18 cellular contexts compared by ENCODE assay signal in the genomic region with DNA sequence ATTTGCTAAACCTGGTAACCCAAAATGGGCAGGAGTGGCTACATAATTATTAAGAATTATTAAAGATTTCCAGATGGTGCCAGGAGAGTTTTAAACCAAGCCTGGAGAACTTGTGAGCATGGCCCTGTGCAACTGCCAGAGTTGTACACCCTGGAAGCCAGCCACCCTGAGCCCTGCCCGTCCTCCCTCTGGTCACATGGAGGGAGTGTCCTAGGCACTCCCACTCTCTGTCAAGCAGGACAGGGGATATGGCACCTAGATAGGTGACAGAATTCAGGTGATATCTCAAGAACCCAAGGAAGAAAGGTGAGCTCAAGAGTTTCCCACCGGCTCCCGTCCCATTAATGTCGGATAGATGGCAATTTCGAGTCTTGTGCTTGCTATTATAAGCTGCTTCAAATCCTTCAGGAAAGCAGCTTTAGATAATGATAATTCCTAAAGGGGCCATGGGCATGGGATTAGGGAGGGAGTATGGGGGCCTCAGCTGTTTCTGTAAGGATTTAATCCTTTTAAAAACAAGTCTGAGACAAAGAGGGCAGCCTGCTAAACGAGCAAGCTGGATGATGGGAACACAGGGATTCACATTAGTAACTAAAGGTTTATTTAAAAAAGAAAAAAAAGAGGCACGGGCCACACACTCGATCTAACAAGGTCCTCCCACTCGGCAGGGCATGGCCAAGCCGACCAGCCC.
DNase-seq lines count a peak whose midpoint lies in the region; ATAC-seq and TF ChIP-seq lines count a peak whose summit lies in the region.
"Had no signal": no experiment of that assay in that cellular context is flagged by ENCODE, and none has a peak within 500 bp of the region (broad histone marks: within the 10 kb centered on the region; RNA-seq: fewer than 3 reads in every experiment).

No MANE protein-coding gene starts in this region.

- H2AK5ac ChIP-seq in neuronal stem cell (ENCODE audit: low read depth, low read length) = no peak overlapping the region

- H3K9ac ChIP-seq in neuronal stem cell (ENCODE audit: low read depth, low read length, poor library complexity) = no peak overlapping the region

- no peak overlapping the region for H2BK120ac ChIP-seq in neuronal stem cell (ENCODE audit: low read depth, low read length)

- H3K27me3 ChIP-seq in right atrium auricular region (no peaks in the 10 kb centered on the region), neuronal stem cell (ENCODE audit: control insufficient read depth in 3 of 3, insufficient read depth in 3 of 3, low read depth in 1 of 3, low read length in 3 of 3) (peaks cover 0 to 8% (median 4%) of the 10 kb centered on the region in 3 experiments), thyroid gland (no peaks in the 10 kb centered on the region), ovary (no peaks in the 10 kb centered on the region)

- WGBS in neuronal stem cell (ENCODE audit: extremely low coverage in 2 of 2, insufficient read length in 2 of 2, insufficient replicate concordance in 1 of 2), 2 donors = no CpG with 5 or more reads among the region's 10 CpGs
- WGBS in thyroid gland, 2 donors = 50 to 55% methylated on average over 10 of the region's 10 CpGs
- 42 to 51% (median 49%) methylated on average over 10 of the region's 10 CpGs for WGBS in ovary, 3 donors

- H2BK15ac ChIP-seq in neuronal stem cell (ENCODE audit: low read length) = no peak overlapping the region

- no peak overlapping the region for H3K14ac ChIP-seq in neuronal stem cell (ENCODE audit: low read length)

- H3K9me3 ChIP-seq in right atrium auricular region (no peaks in the 10 kb centered on the region), neuronal stem cell (replicated peaks in 1 of 2; ENCODE audit: control insufficient read depth in 2 of 2, insufficient read depth in 1 of 2, low read depth in 1 of 2, low read length in 2 of 2) (peaks cover 0 to 3% of the 10 kb centered on the region in 2 donors), thyroid gland (no peaks in the 10 kb centered on the region), ovary (no peaks in the 10 kb centered on the region)

- no peak overlapping the region for H2AFZ ChIP-seq in neuronal stem cell (ENCODE audit: low read length)
- H2AFZ ChIP-seq: GM23338 had no signal

- TF ChIP-seq CTCF in right atrium auricular region (IDR thresholded peaks at IDR 0.05) (no peak), thyroid gland (IDR thresholded peaks at IDR 0.05) (no peak), ovary (IDR thresholded peaks at IDR 0.05) (no peak)

- DNase-seq in Right ventricle myocardium inferior (ENCODE audit: missing footprints) = no peak
- DNase-seq in right atrium auricular region (ENCODE audit: low spot score) = no peak
- DNase-seq in neuronal stem cell (ENCODE audit: low spot score) = no peak
- peak; percentile 31 to 44 for DNase-seq in thyroid gland
- DNase-seq in midbrain (lab: John Stamatoyannopoulos, UW) = no peak
- DNase-seq in NCI-H2107 treated with DMSO at 0.1 percent for 48 hours (lab: John Stamatoyannopoulos, UW; ENCODE audit: unreplicated experiment) = no peak
- no peak for DNase-seq in ovary
- DNase-seq: CD4-positive, CD25-positive, alpha-beta regulatory T cell; DND-41; KBM-7; MV-4-11; NCI-H1417; NCI-H187 treated with DMSO at 0.1 percent for 48 hours; NCI-H446 treated with DMSO at 0.1 percent for 48 hours; NCI-H774 had no signal

- peak overlapping the region; percentile 56 for H4K91ac ChIP-seq in neuronal stem cell (ENCODE audit: low read depth, low read length, poor library complexity)

- H3K23ac ChIP-seq in neuronal stem cell (ENCODE audit: low read depth, low read length, poor library complexity) = no peak overlapping the region

- TF ChIP-seq EP300 in ovary (IDR thresholded peaks at IDR 0.05) = no peak

- H3K18ac ChIP-seq in neuronal stem cell (ENCODE audit: low read length) = peak overlapping the region; percentile 71

- H3K79me1 ChIP-seq in neuronal stem cell (ENCODE audit: low read depth, low read length) = no peaks in the 10 kb centered on the region

- peak overlapping the region; percentile 24 for H3K4ac ChIP-seq in neuronal stem cell (ENCODE audit: low read length)

- H3K36me3 ChIP-seq in right atrium auricular region (no peaks in the 10 kb centered on the region), neuronal stem cell (replicated peaks in 1 of 2; ENCODE audit: control insufficient read depth in 2 of 2, insufficient read depth in 2 of 2, low read length in 2 of 2) (no peaks in the 10 kb centered on the region), thyroid gland (no peaks in the 10 kb centered on the region), ovary (no peaks in the 10 kb centered on the region)

- no peak overlapping the region for H2BK12ac ChIP-seq in neuronal stem cell (ENCODE audit: low read length)

- H4K8ac ChIP-seq in neuronal stem cell (ENCODE audit: low read depth, low read length) = no peak overlapping the region

- peak overlapping the region; percentile 21 for H3K4me2 ChIP-seq in neuronal stem cell (ENCODE audit: insufficient read depth, low read length, poor library complexity, severe bottlenecking)
- H3K4me2 ChIP-seq: GM23338 had no signal

- H3K27ac ChIP-seq in right atrium auricular region (no peak overlapping the region), neuronal stem cell (replicated peaks; ENCODE audit: low read length) (no peak overlapping the region), thyroid gland (no peak overlapping the region), ovary (no peak overlapping the region)
- H3K27ac ChIP-seq: 22Rv1 had no signal

- peaks cover 0 to under 1% of the 10 kb centered on the region in 2 donors for H3K4me1 ChIP-seq in right atrium auricular region
- H3K4me1 ChIP-seq in neuronal stem cell (ENCODE audit: control insufficient read depth in 2 of 2, insufficient read depth in 1 of 2, low read depth in 1 of 2, low read length in 2 of 2) = peaks cover 4% of the 10 kb centered on the region in 2 donors
- no peaks in the 10 kb centered on the region for H3K4me1 ChIP-seq in thyroid gland
- H3K4me1 ChIP-seq in ovary (ENCODE audit: insufficient read depth) = no peaks in the 10 kb centered on the region

- intact Hi-C loops in Right ventricle myocardium inferior (cut with DNase I) (no loop called here), thyroid gland (cut with DNase I) (loop anchor here (10.0 kb wide), 1 partner anchor 407 kb away; no protein-coding TSS in a partner anchor), ovary (cut with DNase I) (no loop called here)

- H3K4me3 ChIP-seq in right atrium auricular region (no peak overlapping the region), neuronal stem cell (ENCODE audit: low read length in 2 of 2) (no peak overlapping the region), thyroid gland (replicated peaks in 1 of 3) (no peak overlapping the region), ovary (no peak overlapping the region)
- H3K4me3 ChIP-seq: GM23338 had no signal

- ATAC-seq in Right ventricle myocardium inferior = peak; percentile 58
- peak; percentile 48 for ATAC-seq in esophagus mucosa
- ATAC-seq: GM23338 had no signal

- no peak for TF ChIP-seq POLR2A in thyroid gland (IDR thresholded peaks at IDR 0.05)
- no peak for TF ChIP-seq POLR2A in ovary (IDR thresholded peaks at IDR 0.05)

- H2BK5ac ChIP-seq in neuronal stem cell (ENCODE audit: low read length) = no peak overlapping the region

Comparison
In these comparisons a context has a peak if more than half of its experiments do, and no peak if none do; other contexts are left out.
1. DNase-seq: peak in thyroid gland (2 of 2); none in Right ventricle myocardium inferior (single experiment), right atrium auricular region (single experiment), neuronal stem cell (single experiment), midbrain (single experiment), NCI-H2107 treated with DMSO at 0.1 percent for 48 hours (single experiment) and ovary (0 of 5).